ENCODE assay signal across 18 cellular contexts in the genomic region with DNA sequence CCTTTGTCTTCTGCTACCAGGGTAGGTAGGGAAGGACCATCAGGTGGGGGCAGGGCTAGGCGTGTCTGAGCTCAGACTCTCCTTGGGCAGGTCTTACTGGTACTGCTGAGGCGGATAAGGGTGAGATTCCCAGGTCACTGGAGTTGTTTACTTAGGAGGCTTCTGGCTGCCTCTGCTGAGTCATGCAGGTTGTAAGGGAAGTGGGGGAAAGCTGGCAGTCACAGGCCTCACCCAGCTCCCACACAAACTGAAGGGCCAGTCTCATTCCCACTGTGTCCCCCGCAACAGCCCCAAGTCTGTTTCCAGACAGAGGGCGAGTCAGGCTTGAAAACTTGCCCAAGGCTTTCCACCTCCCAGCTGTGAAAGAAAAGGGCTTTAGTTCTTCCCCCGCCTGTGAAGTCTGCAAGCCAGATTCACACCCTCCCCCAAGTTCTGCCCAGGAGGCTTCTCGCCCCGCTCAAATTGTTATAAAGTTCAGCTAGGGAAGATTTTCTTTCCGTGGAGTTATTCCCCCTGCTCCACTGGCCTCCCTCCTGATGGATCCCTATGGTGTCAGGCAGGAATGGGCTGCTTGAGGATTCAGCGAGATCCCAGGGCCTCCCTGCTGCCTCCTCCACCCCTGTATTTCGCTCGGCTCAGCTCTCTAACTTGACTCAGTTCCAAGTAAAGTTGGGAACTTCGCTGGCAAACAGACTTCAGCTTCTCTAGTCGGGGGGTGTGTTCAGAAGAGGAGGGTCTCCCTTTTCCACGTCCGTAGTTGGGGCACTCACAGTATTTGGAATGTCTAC.
DNase-seq lines count a peak whose midpoint lies in the region; ATAC-seq, FAIRE-seq and TF ChIP-seq lines count a peak whose summit lies in the region.
"Had no signal": no experiment of that assay in that cellular context is flagged by ENCODE, and none has a peak within 500 bp of the region (broad histone marks: within the 10 kb centered on the region; RNA-seq: fewer than 3 reads in every experiment).

No MANE protein-coding gene starts in this region.

- H3K4me2 ChIP-seq in neuronal stem cell (ENCODE audit: insufficient read depth, low read length, poor library complexity, severe bottlenecking), result no peak overlapping the region

- H2BK120ac ChIP-seq in neuronal stem cell (ENCODE audit: low read depth, low read length), result no peak overlapping the region

- H3K36me3 Mint-ChIP-seq in endodermal cell (ENCODE audit: low read depth), result peaks cover 20% of the 10 kb centered on the region
- H3K36me3 Mint-ChIP-seq: activated naive CD8-positive, alpha-beta T cell treated with anti-CD3 and anti-CD28 coated beads, Interleukin-2, amount 10 ng/mL, durations not matched to agents 7 days and 5 days had no signal

- no peak overlapping the region for H3K9ac ChIP-seq in endodermal cell (ENCODE audit: extremely low read depth, low read length, poor library complexity, severe bottlenecking)
- H3K9ac ChIP-seq in neuronal stem cell (ENCODE audit: low read depth, low read length, poor library complexity), result no peak overlapping the region
- H3K9ac ChIP-seq: parathyroid adenoma had no signal

- no peak overlapping the region for H3K14ac ChIP-seq in neuronal stem cell (ENCODE audit: low read length)

- peaks cover 42% of the 10 kb centered on the region for H3K9me3 Mint-ChIP-seq in endodermal cell
- H3K9me3 Mint-ChIP-seq: activated CD4-positive, alpha-beta T cell treated with anti-CD3 and anti-CD28 coated beads, Interleukin-2, amount 10 ng/mL, durations not matched to agents 24 days and 14 days; activated naive CD8-positive, alpha-beta T cell treated with anti-CD3 and anti-CD28 coated beads, Interleukin-2, amount 10 ng/mL, durations not matched to agents 7 days and 5 days; T-helper 2 cell treated with Interferon-gamma antibody and Interleukin-4, amounts not matched to agents 5 μg/mL and 100 μg/mL, for 36 hours had no signal

- no peaks in the 10 kb centered on the region for H3K9me3 ChIP-seq in endodermal cell (ENCODE audit: control insufficient read depth, low read length)
- H3K9me3 ChIP-seq in neuronal stem cell (replicated peaks in 1 of 2; ENCODE audit: control insufficient read depth in 2 of 2, insufficient read depth in 1 of 2, low read depth in 1 of 2, low read length in 2 of 2), result no peaks in the 10 kb centered on the region
- H3K9me3 ChIP-seq in psoas muscle, result no peaks in the 10 kb centered on the region
- H3K9me3 ChIP-seq: Peyer's patch had no signal

- peaks cover 7% of the 10 kb centered on the region for H3K4me1 Mint-ChIP-seq in endodermal cell
- H3K4me1 Mint-ChIP-seq: activated CD4-positive, alpha-beta T cell treated with anti-CD3 and anti-CD28 coated beads, Interleukin-2, amount 10 ng/mL, durations not matched to agents 24 days and 14 days; activated naive CD8-positive, alpha-beta T cell treated with anti-CD3 and anti-CD28 coated beads, Interleukin-2, amount 10 ng/mL, durations not matched to agents 7 days and 5 days; B cell had no signal

- TF ChIP-seq POLR2A in H54 (IDR thresholded peaks at IDR 0.05; ENCODE audit: low read depth, low read length), result peak; percentile 13; the same call in 1 of the 2 replicates

- H3K27me3 ChIP-seq in endodermal cell (ENCODE audit: control insufficient read depth, insufficient read depth, low read length, poor library complexity, severe bottlenecking) (no peaks in the 10 kb centered on the region), neuronal stem cell (ENCODE audit: control insufficient read depth in 3 of 3, insufficient read depth in 3 of 3, low read depth in 1 of 3, low read length in 3 of 3) (no peaks in the 10 kb centered on the region), psoas muscle (ENCODE audit: insufficient read depth in 3 of 3, low read length in 2 of 3) (no peaks in the 10 kb centered on the region)
- H3K27me3 ChIP-seq: Peyer's patch had no signal

- no peaks in the 10 kb centered on the region for H3K36me3 ChIP-seq in endodermal cell (ENCODE audit: control insufficient read depth, insufficient read depth, low read length)
- no peaks in the 10 kb centered on the region for H3K36me3 ChIP-seq in neuronal stem cell (replicated peaks in 1 of 2; ENCODE audit: control insufficient read depth in 2 of 2, insufficient read depth in 2 of 2, low read length in 2 of 2)
- no peaks in the 10 kb centered on the region for H3K36me3 ChIP-seq in psoas muscle (ENCODE audit: insufficient read depth in 1 of 2, low read depth in 1 of 2)
- H3K36me3 ChIP-seq: Peyer's patch had no signal

- 90% methylated on average over 8 to 15 of the region's 15 CpGs for WGBS in endodermal cell (ENCODE audit: insufficient coverage in 1 of 2, insufficient read length in 1 of 2), 2 experiments
- no CpG with 5 or more reads among the region's 15 CpGs for WGBS in neuronal stem cell (ENCODE audit: extremely low coverage in 2 of 2, insufficient read length in 2 of 2, insufficient replicate concordance in 1 of 2), 2 donors
- WGBS in psoas muscle, 3 donors, result 60 to 61% (median 60%) methylated on average over 15 of the region's 15 CpGs

- H3K4me3 ChIP-seq in endodermal cell (ENCODE audit: low read length), result peak overlapping the region; percentile 23
- H3K4me3 ChIP-seq in neuronal stem cell (ENCODE audit: low read length in 2 of 2), result no peak overlapping the region
- no peak overlapping the region for H3K4me3 ChIP-seq in psoas muscle
- H3K4me3 ChIP-seq: Peyer's patch had no signal

- no peak overlapping the region for H2AK5ac ChIP-seq in neuronal stem cell (ENCODE audit: low read depth, low read length)

- intact Hi-C loops in psoas muscle (cut with DNase I), result no loop called here

- peak overlapping the region; percentile 57 for H3K18ac ChIP-seq in neuronal stem cell (ENCODE audit: low read length)

- H2BK15ac ChIP-seq in neuronal stem cell (ENCODE audit: low read length), result no peak overlapping the region

- H3K27me3 Mint-ChIP-seq in endodermal cell (ENCODE audit: insufficient read depth), result no peaks in the 10 kb centered on the region
- H3K27me3 Mint-ChIP-seq: activated CD4-positive, alpha-beta T cell treated with anti-CD3 and anti-CD28 coated beads, Interleukin-2, amount 10 ng/mL, durations not matched to agents 24 days and 14 days; activated naive CD8-positive, alpha-beta T cell treated with anti-CD3 and anti-CD28 coated beads, Interleukin-2, amount 10 ng/mL, durations not matched to agents 7 days and 5 days; B cell had no signal

- no peaks in the 10 kb centered on the region for H3K79me1 ChIP-seq in neuronal stem cell (ENCODE audit: low read depth, low read length)

- H3K27ac Mint-ChIP-seq in endodermal cell, result peak overlapping the region; percentile 34
- H3K27ac Mint-ChIP-seq: activated CD4-positive, alpha-beta T cell treated with anti-CD3 and anti-CD28 coated beads, Interleukin-2, amount 10 ng/mL, durations not matched to agents 24 days and 14 days; activated naive CD8-positive, alpha-beta T cell treated with anti-CD3 and anti-CD28 coated beads, Interleukin-2, amount 10 ng/mL, durations not matched to agents 7 days and 5 days; B cell; T-helper 2 cell treated with Interferon-gamma antibody and Interleukin-4, amounts not matched to agents 5 μg/mL and 100 μg/mL, for 36 hours had no signal

- H2BK12ac ChIP-seq in neuronal stem cell (ENCODE audit: low read length), result no peak overlapping the region

- no peak overlapping the region for H3K4me3 Mint-ChIP-seq in endodermal cell
- H3K4me3 Mint-ChIP-seq: activated CD4-positive, alpha-beta T cell treated with anti-CD3 and anti-CD28 coated beads, Interleukin-2, amount 10 ng/mL, durations not matched to agents 24 days and 14 days; activated naive CD8-positive, alpha-beta T cell treated with anti-CD3 and anti-CD28 coated beads, Interleukin-2, amount 10 ng/mL, durations not matched to agents 7 days and 5 days; B cell; T-helper 2 cell treated with Interferon-gamma antibody and Interleukin-4, amounts not matched to agents 5 μg/mL and 100 μg/mL, for 36 hours had no signal

- H4K8ac ChIP-seq in neuronal stem cell (ENCODE audit: low read depth, low read length), result no peak overlapping the region

- DNase-seq in H54 (ENCODE audit: insufficient read length, low spot score) (no peak), RPMI7951 (ENCODE audit: low read depth) (peak; percentile 42), endodermal cell (peak; percentile 51), neuronal stem cell (ENCODE audit: low spot score) (no peak), psoas muscle (no peak), NCI-H82 treated with DMSO at 0.1 percent for 48 hours (lab: John Stamatoyannopoulos, UW; ENCODE audit: unreplicated experiment) (no peak)
- DNase-seq in activated CD4-positive, alpha-beta T cell treated with anti-CD3 and anti-CD28 coated beads, Interleukin-2, amount 50 U/mL, for 1 hour, result no peak
- DNase-seq: activated CD4-positive, alpha-beta T cell treated with anti-CD3 and anti-CD28 coated beads, Interleukin-2, amount 10 ng/mL, durations not matched to agents 24 days and 14 days; activated naive CD8-positive, alpha-beta T cell treated with anti-CD3 and anti-CD28 coated beads, Interleukin-2, amount 10 ng/mL, durations not matched to agents 7 days and 5 days; activated T-cell treated with anti-CD3 and anti-CD28 coated beads, Interleukin-2, amount 50 U/mL, for 1 hour; NCI-H1092; Peyer's patch; stimulated activated CD8-positive, alpha-beta memory T cell treated with anti-CD3 and anti-CD28 coated beads, Interleukin-4, amount 100 ng/mL, for 48 hours had no signal

- H3K4me1 ChIP-seq in endodermal cell (ENCODE audit: control insufficient read depth, insufficient read depth, low read length) (peaks cover 4% of the 10 kb centered on the region), neuronal stem cell (ENCODE audit: control insufficient read depth in 2 of 2, insufficient read depth in 1 of 2, low read depth in 1 of 2, low read length in 2 of 2) (no peaks in the 10 kb centered on the region), psoas muscle (no peaks in the 10 kb centered on the region)
- H3K4me1 ChIP-seq: parathyroid adenoma, Peyer's patch had no signal

- no peak overlapping the region for H3K27ac ChIP-seq in endodermal cell (ENCODE audit: low read depth, low read length)
- no peak overlapping the region for H3K27ac ChIP-seq in neuronal stem cell (replicated peaks; ENCODE audit: low read length)
- no peak overlapping the region for H3K27ac ChIP-seq in psoas muscle
- H3K27ac ChIP-seq: parathyroid adenoma, Peyer's patch had no signal

- H4K91ac ChIP-seq in neuronal stem cell (ENCODE audit: low read depth, low read length, poor library complexity), result no peak overlapping the region

- no peak overlapping the region for H3K4ac ChIP-seq in neuronal stem cell (ENCODE audit: low read length)

- no peak overlapping the region for H2BK5ac ChIP-seq in neuronal stem cell (ENCODE audit: low read length)

- H3K23ac ChIP-seq in neuronal stem cell (ENCODE audit: low read depth, low read length, poor library complexity), result no peak overlapping the region

- no peak for ATAC-seq in psoas muscle
- ATAC-seq in HG03571 (IDR thresholded peaks at IDR 0.05; ENCODE audit: unreplicated experiment), result no peak

- FAIRE-seq in H54 (lab: Jason Lieb, UNC), result peak; percentile 55
- FAIRE-seq: HTR-8/SVneo had no signal

- TF ChIP-seq CTCF in endodermal cell (conservative IDR thresholded peaks at IDR 0.05) (no peak), psoas muscle (IDR thresholded peaks at IDR 0.05) (no peak)

- H2AFZ ChIP-seq in neuronal stem cell (ENCODE audit: low read length), result peak overlapping the region; percentile 35
- H2AFZ ChIP-seq: parathyroid adenoma had no signal

Comparison
In these comparisons a context has a peak if more than half of its experiments do, and no peak if none do; other contexts are left out.
1. DNase-seq: peak in RPMI7951 (single experiment) and endodermal cell (single experiment); none in H54 (single experiment), neuronal stem cell (single experiment), psoas muscle (0 of 2), NCI-H82 treated with DMSO at 0.1 percent for 48 hours (single experiment) and activated CD4-positive, alpha-beta T cell treated with anti-CD3 and anti-CD28 coated beads, Interleukin-2, amount 50 U/mL, for 1 hour (single experiment).